19 cellular contexts compared by ENCODE assay signal in the genomic region with DNA sequence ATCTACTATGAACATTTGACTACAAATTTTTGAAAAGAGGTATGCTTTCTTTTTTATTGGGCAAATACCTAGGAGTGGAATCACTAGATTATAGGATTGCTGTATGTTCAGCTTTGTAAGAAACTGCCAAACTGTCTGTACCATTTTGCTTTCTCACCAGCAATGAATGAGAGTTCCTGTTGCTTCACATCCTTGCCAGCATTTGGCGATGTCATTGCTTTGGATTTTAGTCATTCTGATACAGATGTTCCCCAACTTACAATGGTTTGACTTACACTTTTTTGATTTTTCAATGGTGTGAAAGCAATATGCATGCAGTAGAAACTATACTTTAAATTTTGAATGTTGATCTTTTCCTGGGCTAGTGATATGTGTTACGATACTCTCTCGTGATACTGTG.
DNase-seq lines count a peak whose midpoint lies in the region; ATAC-seq and TF ChIP-seq lines count a peak whose summit lies in the region.
"Had no signal": no experiment of that assay in that cellular context is flagged by ENCODE, and none has a peak within 500 bp of the region (broad histone marks: within the 10 kb centered on the region; RNA-seq: fewer than 3 reads in every experiment).

No MANE protein-coding gene starts in this region.

- H3K9me3 ChIP-seq in SK-N-MC (ENCODE audit: low read depth, low read length), result no peaks in the 10 kb centered on the region
- H3K9me3 ChIP-seq: body of pancreas, neutrophil had no signal

- ATAC-seq in activated T-cell treated with anti-CD3 and anti-CD28 coated beads, Interleukin-2, amount 50 U/mL, for 72 hours (replicated peaks in 1 of 2), result peak; percentile 59 to 64
- no peak for ATAC-seq in activated T-cell treated with anti-CD3 and anti-CD28 coated beads, Interleukin-2, amount 50 U/mL, for 4 hours
- ATAC-seq in stimulated activated effector memory CD8-positive, alpha-beta T cell treated with anti-CD3 and anti-CD28 coated beads, Interleukin-12 subunit alpha, Interleukin-12 subunit beta, amount 100 ng/mL, for 72 hours, result peak; percentile 21
- no peak for ATAC-seq in GM18517 (IDR thresholded peaks at IDR 0.05; ENCODE audit: unreplicated experiment)
- ATAC-seq: body of pancreas, left colon had no signal

- no peak overlapping the region for H3K27ac Mint-ChIP-seq in activated T-cell treated with anti-CD3 and anti-CD28 coated beads, Interleukin-2, amount 50 U/mL, for 72 hours
- no peak overlapping the region for H3K27ac Mint-ChIP-seq in stimulated activated effector memory CD8-positive, alpha-beta T cell treated with anti-CD3 and anti-CD28 coated beads, Interleukin-12 subunit alpha, Interleukin-12 subunit beta, amount 100 ng/mL, for 72 hours
- H3K27ac Mint-ChIP-seq: IgD-negative memory B cell had no signal

- H3K9ac ChIP-seq in SK-N-MC (ENCODE audit: insufficient read length), result no peak overlapping the region

- H3K27ac ChIP-seq in SK-N-MC, result peak overlapping the region; percentile 93
- H3K27ac ChIP-seq in RWPE1, result no peak overlapping the region
- H3K27ac ChIP-seq: dorsolateral prefrontal cortex, neutrophil had no signal

- no peak for TF ChIP-seq CTCF in fibroblast of mammary gland (conservative IDR thresholded peaks at IDR 0.05; ENCODE audit: control insufficient read depth, insufficient read depth, low read depth, low read length)
- no peak for TF ChIP-seq CTCF in RWPE1 (conservative IDR thresholded peaks at IDR 0.05; ENCODE audit: low read depth)

- no peaks in the 10 kb centered on the region for H3K27me3 Mint-ChIP-seq in activated T-cell treated with anti-CD3 and anti-CD28 coated beads, Interleukin-2, amount 50 U/mL, for 72 hours (ENCODE audit: low read depth)
- no peaks in the 10 kb centered on the region for H3K27me3 Mint-ChIP-seq in activated T-cell treated with anti-CD3 and anti-CD28 coated beads, Interleukin-2, amount 50 U/mL, for 4 hours (ENCODE audit: low read depth)
- H3K27me3 Mint-ChIP-seq: IgD-negative memory B cell had no signal

- peak; percentile 19 to 31 for DNase-seq in activated T-cell treated with anti-CD3 and anti-CD28 coated beads, Interleukin-2, amount 50 U/mL, for 72 hours
- DNase-seq in activated T-cell treated with anti-CD3 and anti-CD28 coated beads, Interleukin-2, amount 50 U/mL, for 4 hours, result no peak
- DNase-seq in SK-N-MC (ENCODE audit: low read depth, low spot score) (no peak), fibroblast of mammary gland (ENCODE audit: low read depth) (peak; percentile 73), AML-193 (lab: John Stamatoyannopoulos, UW) (no peak), RWPE1 (ENCODE audit: low spot score) (no peak)
- no peak for DNase-seq in stimulated activated effector memory CD8-positive, alpha-beta T cell treated with anti-CD3 and anti-CD28 coated beads, Interleukin-12 subunit alpha, Interleukin-12 subunit beta, amount 100 ng/mL, for 72 hours (ENCODE audit: low spot score in 2 of 2)
- DNase-seq: activated naive CD4-positive, alpha-beta T cell; body of pancreas; DMS79; dorsolateral prefrontal cortex; left colon; NCI-H187 treated with DMSO at 0.1 percent for 48 hours; NCI-H446 treated with DMSO at 0.1 percent for 48 hours; stomach had no signal

- CTCF ChIA-PET in RWPE1 (lab: Yijun Ruan, JAX), result no interaction called here

- H3K36me3 ChIP-seq in SK-N-MC (ENCODE audit: insufficient read depth, low read length), result peaks cover 6% of the 10 kb centered on the region; the same call in 1 of the 2 replicates
- H3K36me3 ChIP-seq: esophagus muscularis mucosa, neutrophil, stomach had no signal

- no peak overlapping the region for H3K4me3 Mint-ChIP-seq in activated T-cell treated with anti-CD3 and anti-CD28 coated beads, Interleukin-2, amount 50 U/mL, for 72 hours
- no peak overlapping the region for H3K4me3 Mint-ChIP-seq in activated T-cell treated with anti-CD3 and anti-CD28 coated beads, Interleukin-2, amount 50 U/mL, for 4 hours
- H3K4me3 Mint-ChIP-seq in stimulated activated effector memory CD8-positive, alpha-beta T cell treated with anti-CD3 and anti-CD28 coated beads, Interleukin-12 subunit alpha, Interleukin-12 subunit beta, amount 100 ng/mL, for 72 hours, result no peak overlapping the region
- H3K4me3 Mint-ChIP-seq: IgD-negative memory B cell had no signal

- peaks cover 20% of the 10 kb centered on the region for H3K4me1 Mint-ChIP-seq in activated T-cell treated with anti-CD3 and anti-CD28 coated beads, Interleukin-2, amount 50 U/mL, for 72 hours (ENCODE audit: low read depth)
- H3K4me1 Mint-ChIP-seq in activated T-cell treated with anti-CD3 and anti-CD28 coated beads, Interleukin-2, amount 50 U/mL, for 4 hours (ENCODE audit: low read depth), result peaks cover 14% of the 10 kb centered on the region
- peaks cover 16% of the 10 kb centered on the region for H3K4me1 Mint-ChIP-seq in stimulated activated effector memory CD8-positive, alpha-beta T cell treated with anti-CD3 and anti-CD28 coated beads, Interleukin-12 subunit alpha, Interleukin-12 subunit beta, amount 100 ng/mL, for 72 hours

- no peak overlapping the region for H3K4me3 ChIP-seq in SK-N-MC
- H3K4me3 ChIP-seq in fibroblast of mammary gland (ENCODE audit: control insufficient read depth, low read depth, low read length), result no peak overlapping the region
- H3K4me3 ChIP-seq: body of pancreas, dorsolateral prefrontal cortex, esophagus muscularis mucosa, stomach had no signal

- H3K9me3 Mint-ChIP-seq in activated T-cell treated with anti-CD3 and anti-CD28 coated beads, Interleukin-2, amount 50 U/mL, for 72 hours, result peaks cover 8 to 18% of the 10 kb centered on the region in 2 donors
- peaks cover 37% of the 10 kb centered on the region for H3K9me3 Mint-ChIP-seq in activated T-cell treated with anti-CD3 and anti-CD28 coated beads, Interleukin-2, amount 50 U/mL, for 4 hours
- H3K9me3 Mint-ChIP-seq in stimulated activated effector memory CD8-positive, alpha-beta T cell treated with anti-CD3 and anti-CD28 coated beads, Interleukin-12 subunit alpha, Interleukin-12 subunit beta, amount 100 ng/mL, for 72 hours, result peaks cover 16% of the 10 kb centered on the region

- peaks cover 12 to 15% of the 10 kb centered on the region in 2 donors for H3K36me3 Mint-ChIP-seq in activated T-cell treated with anti-CD3 and anti-CD28 coated beads, Interleukin-2, amount 50 U/mL, for 72 hours (ENCODE audit: insufficient read depth in 2 of 2)
- peaks cover 16% of the 10 kb centered on the region for H3K36me3 Mint-ChIP-seq in activated T-cell treated with anti-CD3 and anti-CD28 coated beads, Interleukin-2, amount 50 U/mL, for 4 hours (ENCODE audit: insufficient read depth)
- H3K36me3 Mint-ChIP-seq in stimulated activated effector memory CD8-positive, alpha-beta T cell treated with anti-CD3 and anti-CD28 coated beads, Interleukin-12 subunit alpha, Interleukin-12 subunit beta, amount 100 ng/mL, for 72 hours, result no peaks in the 10 kb centered on the region

- POLR2A ChIA-PET in RWPE1 (lab: Yijun Ruan, JAX; ENCODE audit: low non-redundant PET), result no interaction called here

Comparison
In these comparisons a context has a peak if more than half of its experiments do, and no peak if none do; other contexts are left out.
1. ATAC-seq: peak in activated T-cell treated with anti-CD3 and anti-CD28 coated beads, Interleukin-2, amount 50 U/mL, for 72 hours (2 of 2) and stimulated activated effector memory CD8-positive, alpha-beta T cell treated with anti-CD3 and anti-CD28 coated beads, Interleukin-12 subunit alpha, Interleukin-12 subunit beta, amount 100 ng/mL, for 72 hours (single experiment); none in activated T-cell treated with anti-CD3 and anti-CD28 coated beads, Interleukin-2, amount 50 U/mL, for 4 hours (0 of 2) and GM18517 (single experiment).
2. DNase-seq: peak in activated T-cell treated with anti-CD3 and anti-CD28 coated beads, Interleukin-2, amount 50 U/mL, for 72 hours (2 of 2) and fibroblast of mammary gland (single experiment); none in activated T-cell treated with anti-CD3 and anti-CD28 coated beads, Interleukin-2, amount 50 U/mL, for 4 hours (single experiment), SK-N-MC (single experiment), stimulated activated effector memory CD8-positive, alpha-beta T cell treated with anti-CD3 and anti-CD28 coated beads, Interleukin-12 subunit alpha, Interleukin-12 subunit beta, amount 100 ng/mL, for 72 hours (0 of 2), AML-193 (0 of 2) and RWPE1 (single experiment).